In the genomic region with DNA sequence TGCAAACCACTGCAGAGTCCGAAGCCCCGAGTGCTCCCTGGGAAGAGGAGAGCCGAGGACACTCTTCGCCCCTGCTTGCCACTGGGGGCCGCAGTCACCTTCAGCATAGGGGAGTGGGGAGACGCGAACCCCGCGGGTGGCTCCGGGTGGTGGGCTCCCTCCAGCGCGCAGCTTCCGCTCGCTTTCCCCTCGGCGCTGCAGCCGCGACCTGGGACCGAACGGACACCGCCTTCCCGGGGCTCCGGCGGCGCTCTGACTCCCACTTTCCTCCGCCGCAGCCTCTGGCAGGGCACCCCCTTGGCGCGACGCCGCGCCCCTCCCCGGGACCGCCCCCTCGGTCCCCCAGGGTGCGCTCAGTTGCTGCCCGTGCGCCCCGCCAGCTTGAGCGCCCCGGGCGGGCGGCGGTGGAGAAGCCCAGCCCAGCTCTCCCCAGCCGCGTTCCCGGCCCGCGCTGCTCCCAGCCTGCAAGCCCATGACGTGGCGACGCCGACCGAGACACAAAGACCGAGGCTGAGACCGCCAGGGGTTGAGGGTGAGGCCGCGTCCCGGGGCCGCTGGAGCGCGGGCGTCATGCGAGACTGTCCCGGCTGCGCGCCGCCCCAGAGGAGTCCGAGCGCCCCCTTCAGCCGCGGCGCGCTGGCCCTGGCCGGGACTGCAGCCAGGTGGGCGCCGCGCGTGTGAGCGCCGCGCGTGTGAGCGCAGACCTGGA, we compare ENCODE assay signal across 9 cellular contexts. TPM values are rescaled to one million over a fixed set of nuclear protein-coding genes. Genes with fewer than 3 reads are reported as not detected.
A peak's percentile ranks its signal among the peaks of the same experiment; 100 is the strongest.
DNase-seq lines count a peak whose midpoint lies in the region; ATAC-seq and TF ChIP-seq lines count a peak whose summit lies in the region.
"Had no signal": no experiment of that assay in that cellular context is flagged by ENCODE, and none has a peak within 500 bp of the region (broad histone marks: within the 10 kb centered on the region; RNA-seq: fewer than 3 reads in every experiment).

A gene with protein sequence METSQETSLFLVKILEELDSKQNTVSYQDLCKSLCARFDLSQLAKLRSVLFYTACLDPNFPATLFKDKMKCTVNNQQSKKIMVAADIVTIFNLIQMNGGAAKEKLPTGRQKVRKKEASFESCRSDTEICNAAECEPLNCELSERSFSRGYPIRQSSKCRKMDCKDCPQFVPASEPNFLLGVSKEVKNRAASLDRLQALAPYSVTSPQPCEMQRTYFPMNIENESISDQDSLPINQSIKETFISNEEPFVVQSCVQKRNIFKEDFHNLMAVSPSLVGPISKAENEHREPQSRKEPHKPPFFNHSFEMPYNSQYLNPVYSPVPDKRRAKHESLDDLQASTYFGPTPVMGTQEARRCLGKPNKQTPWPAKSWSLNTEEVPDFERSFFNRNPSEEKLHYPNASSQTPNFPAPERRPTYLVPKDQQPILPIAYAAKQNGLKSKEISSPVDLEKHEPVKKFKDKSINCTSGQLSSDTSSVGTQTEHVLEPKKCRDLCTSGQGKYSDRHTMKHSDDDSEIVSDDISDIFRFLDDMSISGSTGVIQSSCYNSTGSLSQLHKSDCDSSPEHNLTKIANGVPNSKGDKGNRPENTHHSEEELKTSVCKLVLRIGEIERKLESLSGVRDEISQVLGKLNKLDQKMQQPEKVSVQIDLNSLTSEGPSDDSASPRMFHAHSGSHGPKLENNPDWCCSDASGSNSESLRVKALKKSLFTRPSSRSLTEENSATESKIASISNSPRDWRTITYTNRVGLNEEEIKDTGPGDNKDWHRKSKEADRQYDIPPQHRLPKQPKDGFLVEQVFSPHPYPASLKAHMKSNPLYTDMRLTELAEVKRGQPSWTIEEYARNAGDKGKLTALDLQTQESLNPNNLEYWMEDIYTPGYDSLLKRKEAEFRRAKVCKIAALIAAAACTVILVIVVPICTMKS (plus strand): TSS at position 701 of the 709 bp plus-strand sequence. CDS start 23,812 bp downstream, outside the sequence.

- peaks cover 91% of the 10 kb centered on the region for H3K27me3 ChIP-seq in cardiac muscle cell

- H3K27ac ChIP-seq in 22Rv1 (no peak within 1 kb of the TSS), cardiac muscle cell (no peak within 1 kb of the TSS)

- ATAC-seq in activated B cell treated with CpG ODN at 0.5 μM for 24 hours (ENCODE audit: low read depth) (no peak), HG03460 (IDR thresholded peaks at IDR 0.05; ENCODE audit: unreplicated experiment) (no peak), GM21737 (IDR thresholded peaks at IDR 0.05; ENCODE audit: unreplicated experiment) (no peak)

- H3K4me3 ChIP-seq in GM12875 (ENCODE audit: low read depth, low read length) (no peak within 1 kb of the TSS), cardiac muscle cell (peak within 1 kb of the TSS; percentile 53), retinal pigment epithelial cell (ENCODE audit: low read length) (peak within 1 kb of the TSS; percentile 55)

- POLR2A ChIA-PET in activated B cell treated with CpG ODN at 0.5 μM for 24 hours (lab: Charles Lee): no interaction called here

- no peaks in the 10 kb centered on the region for H3K36me3 ChIP-seq in cardiac muscle cell

- H3K4me1 ChIP-seq in cardiac muscle cell (ENCODE audit: low read depth): no peaks in the 10 kb centered on the region

- DNase-seq in activated B cell treated with CpG ODN at 0.5 μM for 24 hours (no peak), cardiac muscle cell (ENCODE audit: low read depth in 1 of 2, low spot score in 1 of 2) (peak; percentile 57 to 79), retinal pigment epithelial cell (ENCODE audit: low read depth) (peak; percentile 15)
- DNase-seq in stimulated activated naive CD4-positive, alpha-beta T cell treated with Interleukin-2 at 50 U/mL for 16 hours (lab: John Stamatoyannopoulos, UW): no peak

- no peaks in the 10 kb centered on the region for H3K36me3 Mint-ChIP-seq in activated B cell treated with CpG ODN at 0.5 μM for 24 hours (ENCODE audit: low read depth)

- H3K9me3 Mint-ChIP-seq in activated B cell treated with CpG ODN at 0.5 μM for 24 hours: no peaks in the 10 kb centered on the region
- H3K9me3 Mint-ChIP-seq: dendritic cell treated with granulocyte-macrophage colony-stimulating factor and Interleukin-4, amounts not matched to agents 40 ng/mL and 50 ng/mL, for 4 days had no signal

- H3K27me3 Mint-ChIP-seq in activated B cell treated with CpG ODN at 0.5 μM for 24 hours: peaks cover 71% of the 10 kb centered on the region

- H3K9me3 ChIP-seq in cardiac muscle cell (ENCODE audit: low read depth): no peaks in the 10 kb centered on the region

- peak within 1 kb of the TSS; percentile 13 for H3K4me3 Mint-ChIP-seq in activated B cell treated with CpG ODN at 0.5 μM for 24 hours
- H3K4me3 Mint-ChIP-seq: dendritic cell treated with granulocyte-macrophage colony-stimulating factor and Interleukin-4, amounts not matched to agents 40 ng/mL and 50 ng/mL, for 4 days had no signal

- H3K27ac Mint-ChIP-seq in activated B cell treated with CpG ODN at 0.5 μM for 24 hours: no peak within 1 kb of the TSS
- H3K27ac Mint-ChIP-seq: dendritic cell treated with granulocyte-macrophage colony-stimulating factor and Interleukin-4, amounts not matched to agents 40 ng/mL and 50 ng/mL, for 4 days had no signal

- CTCF ChIA-PET in activated B cell treated with CpG ODN at 0.5 μM for 24 hours (lab: Charles Lee): no interaction called here

- intact Hi-C loops in activated B cell treated with CpG ODN at 0.5 μM for 24 hours (cut with micrococcal nuclease): no loop called here

- peaks cover 7% of the 10 kb centered on the region for H3K4me1 Mint-ChIP-seq in activated B cell treated with CpG ODN at 0.5 μM for 24 hours

- TF ChIP-seq CTCF in 22Rv1 (IDR thresholded peaks at IDR 0.05) (peak; percentile 56), GM12875 (IDR thresholded peaks at IDR 0.05; ENCODE audit: borderline replicate concordance, insufficient read depth, low read depth, low read length) (0 out of 2 replicates have a peak, but pooled peaks have one; percentile 15), activated B cell treated with CpG ODN at 0.5 μM for 24 hours (IDR thresholded peaks at IDR 0.05) (no peak), cardiac muscle cell (IDR thresholded peaks at IDR 0.05; ENCODE audit: low read depth, low read length) (peak; percentile 19), retinal pigment epithelial cell (conservative IDR thresholded peaks at IDR 0.05; ENCODE audit: low read depth, low read length) (peak; percentile 10)

RNA-seq across cellular contexts. Expression of the gene that starts here (rescaled TPM):
- 0.42 and 0.46 TPM in 2 replicates for total RNA-seq in activated B cell treated with CpG ODN at 0.5 μM for 24 hours
- 3.3 and 3.8 TPM in 2 replicates for total RNA-seq in cardiac muscle cell
- 0.26 and 0.36 TPM in 2 replicates for polyA plus RNA-seq in cardiac muscle cell

Comparison
In these comparisons a context has a peak if more than half of its experiments do, and no peak if none do; other contexts are left out.
1. DNase-seq: peak in cardiac muscle cell (2 of 2) and retinal pigment epithelial cell (single experiment); none in activated B cell treated with CpG ODN at 0.5 μM for 24 hours (single experiment) and stimulated activated naive CD4-positive, alpha-beta T cell treated with Interleukin-2 at 50 U/mL for 16 hours (single experiment).